In the genomic region with DNA sequence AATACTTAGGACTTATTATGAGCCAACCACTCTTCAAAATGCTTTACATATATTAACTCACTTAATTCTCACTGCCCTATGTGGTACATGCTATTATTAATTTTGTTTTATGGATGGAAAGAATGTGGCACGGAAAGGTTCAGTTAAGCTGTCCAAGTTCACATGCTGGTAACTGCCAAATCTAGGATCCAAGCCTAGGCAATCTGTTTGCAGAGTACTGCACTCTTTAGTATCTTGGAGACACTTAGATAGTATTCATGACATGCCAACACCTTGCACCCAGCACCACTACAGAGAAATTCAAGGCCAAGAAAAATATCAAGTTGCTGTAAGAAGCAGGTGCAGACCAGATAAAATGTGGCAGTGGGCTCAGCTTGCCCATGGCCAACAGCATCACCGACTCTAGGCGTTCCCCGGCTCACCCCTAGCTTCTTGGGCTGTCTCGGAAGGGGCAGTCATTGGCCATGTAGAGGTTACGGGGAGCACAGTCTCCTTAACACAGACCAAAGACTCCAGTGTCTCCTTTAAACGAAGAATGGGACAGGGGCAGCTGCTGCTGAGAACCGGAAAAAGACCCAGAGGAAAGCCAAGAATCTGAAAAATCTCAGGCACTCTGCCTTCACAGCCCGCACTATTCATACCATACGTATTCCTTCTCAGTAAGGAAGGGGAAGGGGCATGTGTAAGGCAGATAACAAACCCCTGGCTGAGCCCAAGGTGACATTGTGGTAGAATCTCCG, we compare ENCODE assay signal across 1 cellular context.
TF ChIP-seq lines count a peak whose summit lies in the region.

No MANE protein-coding gene starts in this region.

TF ChIP-seq in K562, 482 proteins besides CTCF, POLR2A, EP300 and RAD21:
- TF ChIP-seq XRCC5 (IDR thresholded peaks at IDR 0.05; ENCODE audit: low read depth, low read length) (no peak), SREBF2 (CRISPR knock-in tag; IDR thresholded peaks at IDR 0.05) (no peak), PTRF (tag; IDR thresholded peaks at IDR 0.05) (no peak)
- TF ChIP-seq, protein P1, sequence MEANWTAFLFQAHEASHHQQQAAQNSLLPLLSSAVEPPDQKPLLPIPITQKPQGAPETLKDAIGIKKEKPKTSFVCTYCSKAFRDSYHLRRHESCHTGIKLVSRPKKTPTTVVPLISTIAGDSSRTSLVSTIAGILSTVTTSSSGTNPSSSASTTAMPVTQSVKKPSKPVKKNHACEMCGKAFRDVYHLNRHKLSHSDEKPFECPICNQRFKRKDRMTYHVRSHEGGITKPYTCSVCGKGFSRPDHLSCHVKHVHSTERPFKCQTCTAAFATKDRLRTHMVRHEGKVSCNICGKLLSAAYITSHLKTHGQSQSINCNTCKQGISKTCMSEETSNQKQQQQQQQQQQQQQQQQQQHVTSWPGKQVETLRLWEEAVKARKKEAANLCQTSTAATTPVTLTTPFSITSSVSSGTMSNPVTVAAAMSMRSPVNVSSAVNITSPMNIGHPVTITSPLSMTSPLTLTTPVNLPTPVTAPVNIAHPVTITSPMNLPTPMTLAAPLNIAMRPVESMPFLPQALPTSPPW (CRISPR knock-in tag; IDR thresholded peaks at IDR 0.05) = no peak
TF ChIP-seq in K562: peak in this region for 0.
